In the genomic region with DNA sequence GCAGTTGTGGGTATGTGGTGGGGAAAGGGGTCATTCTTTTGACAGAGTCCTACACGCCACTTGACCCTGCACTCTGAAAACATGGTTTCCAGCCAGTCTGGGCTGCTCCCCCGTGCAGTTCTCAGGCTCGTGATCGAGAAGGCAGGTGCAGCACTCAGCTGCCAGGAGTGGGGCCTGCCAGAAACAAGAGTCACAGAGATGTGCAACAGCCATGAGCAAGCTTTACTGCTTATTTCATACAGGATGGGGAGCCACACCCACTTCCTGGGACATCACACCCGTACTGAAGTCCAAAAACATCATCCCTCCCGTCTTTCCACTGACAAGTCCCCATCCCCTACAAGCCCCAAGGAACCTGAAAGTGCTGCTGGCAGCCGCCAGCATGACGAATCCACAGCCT, we compare ENCODE assay signal across 12 cellular contexts. TPM values are rescaled to one million over a fixed set of nuclear protein-coding genes. Genes with fewer than 3 reads are reported as not detected.
DNase-seq lines count a peak whose midpoint lies in the region; ATAC-seq and TF ChIP-seq lines count a peak whose summit lies in the region.
"Had no signal": no experiment of that assay in that cellular context is flagged by ENCODE, and none has a peak within 500 bp of the region (broad histone marks: within the 10 kb centered on the region; RNA-seq: fewer than 3 reads in every experiment).

No MANE protein-coding gene starts in this region.

- H3K4me1 ChIP-seq in BLaER1 (peaks cover 90% of the 10 kb centered on the region), GM23338 (ENCODE audit: insufficient read depth) (peaks cover 22% of the 10 kb centered on the region)

- DNase-seq in GM23338 (ENCODE audit: low spot score), result no peak
- peak; percentile 56 for DNase-seq in activated CD4-positive, alpha-beta T cell treated with anti-CD3 and anti-CD28 coated beads, Interleukin-2, amount 10 ng/mL, durations not matched to agents 7 days and 5 days
- no peak for DNase-seq in immature natural killer cell
- no peak for DNase-seq in UCSD-AML1 (lab: John Stamatoyannopoulos, UW; ENCODE audit: unreplicated experiment)
- no peak for DNase-seq in HuH-7 (ENCODE audit: low spot score)
- no peak for DNase-seq in NCI-H187 treated with DMSO at 0.1 percent for 48 hours (lab: John Stamatoyannopoulos, UW)
- no peak for DNase-seq in COR-L47 (lab: John Stamatoyannopoulos, UW)
- DNase-seq: NCI-H2029 had no signal

- no peaks in the 10 kb centered on the region for H4K20me1 ChIP-seq in BLaER1
- no peaks in the 10 kb centered on the region for H4K20me1 ChIP-seq in GM23338 (replicated peaks; ENCODE audit: insufficient read depth)

- H3K79me2 ChIP-seq in GM23338 (replicated peaks; ENCODE audit: insufficient read depth), result no peaks in the 10 kb centered on the region

- no peak for TF ChIP-seq CTCF in GM23338 (conservative IDR thresholded peaks at IDR 0.05; ENCODE audit: low read depth in 2 of 2)

- H3K4me2 ChIP-seq in BLaER1 (peak overlapping the region; percentile 6; the same call in 1 of the 2 replicates), GM23338 (no peak overlapping the region)

- ATAC-seq in GM23338, result no peak
- ATAC-seq: HepG2 had no signal

- peaks cover 40% of the 10 kb centered on the region for H3K4me1 Mint-ChIP-seq in GM23338
- H3K4me1 Mint-ChIP-seq in activated CD4-positive, alpha-beta T cell treated with anti-CD3 and anti-CD28 coated beads, Interleukin-2, amount 10 ng/mL, durations not matched to agents 7 days and 5 days, result peaks cover 89% of the 10 kb centered on the region
- H3K4me1 Mint-ChIP-seq in immature natural killer cell, result peaks cover 72 to 79% of the 10 kb centered on the region in 2 donors

- no peaks in the 10 kb centered on the region for H3K9me3 ChIP-seq in BLaER1

- no peak overlapping the region for H2AFZ ChIP-seq in GM23338

- H3K27me3 ChIP-seq in BLaER1, result peaks cover 14% of the 10 kb centered on the region
- peaks cover 49% of the 10 kb centered on the region for H3K27me3 ChIP-seq in GM23338 (ENCODE audit: insufficient read depth)

- H3K27ac Mint-ChIP-seq in GM23338 (no peak overlapping the region), immature natural killer cell (peak overlapping the region in 5 of 6 donors; percentile 77 to 99 (median 96))
- peak overlapping the region; percentile 99 for H3K27ac Mint-ChIP-seq in activated CD4-positive, alpha-beta T cell treated with anti-CD3 and anti-CD28 coated beads, Interleukin-2, amount 10 ng/mL, durations not matched to agents 7 days and 5 days

- H3K9me3 Mint-ChIP-seq in GM23338 (peaks cover 4% of the 10 kb centered on the region; the same call in 2 of the 3 replicates), immature natural killer cell (peaks cover 0 to 2% (median 0%) of the 10 kb centered on the region in 6 donors)
- H3K9me3 Mint-ChIP-seq in activated CD4-positive, alpha-beta T cell treated with anti-CD3 and anti-CD28 coated beads, Interleukin-2, amount 10 ng/mL, durations not matched to agents 7 days and 5 days, result no peaks in the 10 kb centered on the region

- H3K27me3 Mint-ChIP-seq in GM23338 (ENCODE audit: insufficient read depth, low read depth, poor library complexity), result peaks cover 57% of the 10 kb centered on the region
- peaks cover 19% of the 10 kb centered on the region for H3K27me3 Mint-ChIP-seq in activated CD4-positive, alpha-beta T cell treated with anti-CD3 and anti-CD28 coated beads, Interleukin-2, amount 10 ng/mL, durations not matched to agents 7 days and 5 days
- peaks cover 30 to 43% (median 36%) of the 10 kb centered on the region in 3 donors for H3K27me3 Mint-ChIP-seq in immature natural killer cell (ENCODE audit: low read depth in 3 of 3)

- no peak overlapping the region for H3K4me3 ChIP-seq in BLaER1
- H3K4me3 ChIP-seq in GM23338, result no peak overlapping the region

- peaks cover 7% of the 10 kb centered on the region; the same call in 1 of the 2 replicates for H3K36me3 ChIP-seq in BLaER1
- no peaks in the 10 kb centered on the region; the same call in 1 of the 2 replicates for H3K36me3 ChIP-seq in GM23338 (ENCODE audit: insufficient read depth)

- POLR2A ChIA-PET in activated CD4-positive, alpha-beta T cell treated with anti-CD3 and anti-CD28 coated beads, Interleukin-2, amount 10 ng/mL, durations not matched to agents 7 days and 5 days (lab: Charles Lee), result no interaction called here

- peaks cover 8% of the 10 kb centered on the region for H3K36me3 Mint-ChIP-seq in GM23338 (ENCODE audit: low read depth)
- peaks cover 25% of the 10 kb centered on the region for H3K36me3 Mint-ChIP-seq in activated CD4-positive, alpha-beta T cell treated with anti-CD3 and anti-CD28 coated beads, Interleukin-2, amount 10 ng/mL, durations not matched to agents 7 days and 5 days (ENCODE audit: low read depth)
- H3K36me3 Mint-ChIP-seq in immature natural killer cell, result no peaks in the 10 kb centered on the region

- CTCF ChIA-PET in activated CD4-positive, alpha-beta T cell treated with anti-CD3 and anti-CD28 coated beads, Interleukin-2, amount 10 ng/mL, durations not matched to agents 7 days and 5 days (lab: Charles Lee), result interaction anchor here (1.0 to 2.4 kb wide), 4 partner anchors 17 to 109 kb away, joined by 3 to 11 read pairs (median 6); a partner anchor contains a TSS

- no peak overlapping the region for H3K9ac ChIP-seq in BLaER1

- no peak overlapping the region for H3K27ac ChIP-seq in BLaER1
- no peak overlapping the region for H3K27ac ChIP-seq in GM23338 (ENCODE audit: low read depth)
- H3K27ac ChIP-seq: C4-2B had no signal

- H3F3A ChIP-seq in GM23338 (replicated peaks; ENCODE audit: low read depth), result peaks cover 9% of the 10 kb centered on the region; the same call in 1 of the 2 replicates

- H3K4me3 Mint-ChIP-seq in GM23338, result peak overlapping the region; percentile 24; the same call in 2 of the 3 replicates
- peak overlapping the region; percentile 93 for H3K4me3 Mint-ChIP-seq in activated CD4-positive, alpha-beta T cell treated with anti-CD3 and anti-CD28 coated beads, Interleukin-2, amount 10 ng/mL, durations not matched to agents 7 days and 5 days
- peak overlapping the region; percentile 62 to 92 (median 86) for H3K4me3 Mint-ChIP-seq in immature natural killer cell

- H3K9me2 ChIP-seq in GM23338 (ENCODE audit: insufficient read depth), result no peaks in the 10 kb centered on the region

TF ChIP-seq in GM23338, 12 proteins besides CTCF, POLR2A, EP300 and RAD21 (continues in another document):
- TF ChIP-seq, protein P1, sequence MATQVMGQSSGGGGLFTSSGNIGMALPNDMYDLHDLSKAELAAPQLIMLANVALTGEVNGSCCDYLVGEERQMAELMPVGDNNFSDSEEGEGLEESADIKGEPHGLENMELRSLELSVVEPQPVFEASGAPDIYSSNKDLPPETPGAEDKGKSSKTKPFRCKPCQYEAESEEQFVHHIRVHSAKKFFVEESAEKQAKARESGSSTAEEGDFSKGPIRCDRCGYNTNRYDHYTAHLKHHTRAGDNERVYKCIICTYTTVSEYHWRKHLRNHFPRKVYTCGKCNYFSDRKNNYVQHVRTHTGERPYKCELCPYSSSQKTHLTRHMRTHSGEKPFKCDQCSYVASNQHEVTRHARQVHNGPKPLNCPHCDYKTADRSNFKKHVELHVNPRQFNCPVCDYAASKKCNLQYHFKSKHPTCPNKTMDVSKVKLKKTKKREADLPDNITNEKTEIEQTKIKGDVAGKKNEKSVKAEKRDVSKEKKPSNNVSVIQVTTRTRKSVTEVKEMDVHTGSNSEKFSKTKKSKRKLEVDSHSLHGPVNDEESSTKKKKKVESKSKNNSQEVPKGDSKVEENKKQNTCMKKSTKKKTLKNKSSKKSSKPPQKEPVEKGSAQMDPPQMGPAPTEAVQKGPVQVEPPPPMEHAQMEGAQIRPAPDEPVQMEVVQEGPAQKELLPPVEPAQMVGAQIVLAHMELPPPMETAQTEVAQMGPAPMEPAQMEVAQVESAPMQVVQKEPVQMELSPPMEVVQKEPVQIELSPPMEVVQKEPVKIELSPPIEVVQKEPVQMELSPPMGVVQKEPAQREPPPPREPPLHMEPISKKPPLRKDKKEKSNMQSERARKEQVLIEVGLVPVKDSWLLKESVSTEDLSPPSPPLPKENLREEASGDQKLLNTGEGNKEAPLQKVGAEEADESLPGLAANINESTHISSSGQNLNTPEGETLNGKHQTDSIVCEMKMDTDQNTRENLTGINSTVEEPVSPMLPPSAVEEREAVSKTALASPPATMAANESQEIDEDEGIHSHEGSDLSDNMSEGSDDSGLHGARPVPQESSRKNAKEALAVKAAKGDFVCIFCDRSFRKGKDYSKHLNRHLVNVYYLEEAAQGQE (IDR thresholded peaks at IDR 0.05; ENCODE audit: unreplicated experiment), result no peak
- no peak for TF ChIP-seq JUNB (IDR thresholded peaks at IDR 0.05; ENCODE audit: unreplicated experiment)
- no peak for TF ChIP-seq EZH2 (IDR thresholded peaks at IDR 0.05; ENCODE audit: low read depth, unreplicated experiment)
- no peak for TF ChIP-seq STAT1 (IDR thresholded peaks at IDR 0.05; ENCODE audit: unreplicated experiment)

RNA-seq across cellular contexts. Expression of a gene that starts 9.3 kb away (rescaled TPM):
- 1.2 and 2.2 TPM in 2 replicates for total RNA-seq in GM23338 (2014; rRNA removed; shearing (Covaris generic))
- polyA plus RNA-seq in GM23338 (2016; fragmentation: Nextera tagmentation; extraction: Ambion mirVana) (3.2 and 3.4 TPM in 2 replicates), immature natural killer cell (1 to 10 TPM in 2 of 3 donors, not detected in 1; 1.9 to 5.7 TPM)
- total RNA-seq in activated CD4-positive, alpha-beta T cell treated with anti-CD3 and anti-CD28 coated beads, Interleukin-2, amount 10 ng/mL, durations not matched to agents 7 days and 5 days, result 10 to 100 TPM; 12.1 to 12.3 TPM
- total RNA-seq: HepG2, skeletal muscle tissue had no signal

RNA-seq across cellular contexts. Expression of a gene that starts 13.3 kb away (rescaled TPM):
- total RNA-seq in GM23338 (2014; rRNA removed; shearing (Covaris generic)), result 27.1 and 41.1 TPM in 2 replicates
- polyA plus RNA-seq in GM23338 (2016; fragmentation: Nextera tagmentation; extraction: Ambion mirVana) (11.4 and 13.1 TPM in 2 replicates), immature natural killer cell (10 to 100 TPM; 17.6 to 26.5 (median 23.3) TPM)
- 10 to 100 TPM; 57.5 to 67.8 TPM for total RNA-seq in activated CD4-positive, alpha-beta T cell treated with anti-CD3 and anti-CD28 coated beads, Interleukin-2, amount 10 ng/mL, durations not matched to agents 7 days and 5 days

RNA-seq across cellular contexts. Expression of a gene that starts 24.1 kb away (rescaled TPM):
- 6.1 and 13.3 TPM in 2 replicates for total RNA-seq in GM23338 (2014; rRNA removed; shearing (Covaris generic))
- polyA plus RNA-seq in GM23338 (2016; fragmentation: Nextera tagmentation; extraction: Ambion mirVana) (2.6 and 3.1 TPM in 2 replicates), immature natural killer cell (1 to 10 TPM in 2 of 3 donors, under 1 TPM in 1; 0.21 to 4.9 (median 2.4) TPM)
- 10 to 100 TPM; 21.6 to 22.3 TPM for total RNA-seq in activated CD4-positive, alpha-beta T cell treated with anti-CD3 and anti-CD28 coated beads, Interleukin-2, amount 10 ng/mL, durations not matched to agents 7 days and 5 days

RNA-seq across cellular contexts. Expression of a gene that starts 33.4 kb away (rescaled TPM):
- total RNA-seq in GM23338 (2014; rRNA removed; shearing (Covaris generic)), result 0.54 and 0.90 TPM in 2 replicates
- polyA plus RNA-seq in GM23338 (2016; fragmentation: Nextera tagmentation; extraction: Ambion mirVana), result 0.87 and 1.4 TPM in 2 replicates
- 1 to 10 TPM; 6.0 to 8.3 TPM for total RNA-seq in activated CD4-positive, alpha-beta T cell treated with anti-CD3 and anti-CD28 coated beads, Interleukin-2, amount 10 ng/mL, durations not matched to agents 7 days and 5 days
- polyA plus RNA-seq in immature natural killer cell, result not detected
- total RNA-seq: HepG2, skeletal muscle tissue had no signal

RNA-seq across cellular contexts. Expression of a gene that starts 36.8 kb away (rescaled TPM):
- 11.3 and 14.7 TPM in 2 replicates for total RNA-seq in GM23338 (2014; rRNA removed; shearing (Covaris generic))
- polyA plus RNA-seq in GM23338 (2016; fragmentation: Nextera tagmentation; extraction: Ambion mirVana) (2.6 and 2.9 TPM in 2 replicates), immature natural killer cell (not detected)
- under 1 TPM; 0.27 to 0.30 TPM for total RNA-seq in activated CD4-positive, alpha-beta T cell treated with anti-CD3 and anti-CD28 coated beads, Interleukin-2, amount 10 ng/mL, durations not matched to agents 7 days and 5 days

Comparison
In these comparisons a context has a peak if more than half of its experiments do, and no peak if none do; other contexts are left out.
1. H3K4me3 Mint-ChIP-seq: peak in every context shown above with its lines; median percentile 93 in activated CD4-positive, alpha-beta T cell treated with anti-CD3 and anti-CD28 coated beads, Interleukin-2, amount 10 ng/mL, durations not matched to agents 7 days and 5 days; 86 in immature natural killer cell; 24 in GM23338.